ENCODE assay signal across 8 cellular contexts in genomic region chr13:50124536-50125305, GRCh38.
DNase-seq lines count a peak whose midpoint lies in the region; ATAC-seq and TF ChIP-seq lines count a peak whose summit lies in the region.

No MANE protein-coding gene starts in this region.

- peaks cover 2% of the 10 kb centered on the region for H3K27me3 Mint-ChIP-seq in activated B cell treated with CpG ODN at 0.5 μM for 24 hours

- peak; percentile 34 for ATAC-seq in GM21737 (IDR thresholded peaks at IDR 0.05; ENCODE audit: unreplicated experiment)
- ATAC-seq in activated B cell treated with CpG ODN at 0.5 μM for 24 hours (ENCODE audit: low read depth) = peak; percentile 8
- peak; percentile 12 for ATAC-seq in left lobe of liver
- no peak for ATAC-seq in GM21786 (IDR thresholded peaks at IDR 0.05; ENCODE audit: unreplicated experiment)

- no peaks in the 10 kb centered on the region for H3K9me3 Mint-ChIP-seq in activated B cell treated with CpG ODN at 0.5 μM for 24 hours

- peaks cover 16% of the 10 kb centered on the region for H3K36me3 ChIP-seq in KOPT-K1 (ENCODE audit: insufficient read depth, low read length)

- peak; percentile 64 for DNase-seq in EH (ENCODE audit: low read depth)
- no peak for DNase-seq in activated B cell treated with CpG ODN at 0.5 μM for 24 hours
- DNase-seq in cerebellar cortex (ENCODE audit: low spot score) = peak; percentile 44
- peak; percentile 95 for DNase-seq in left lobe of liver (ENCODE audit: low spot score)
- peak; percentile 90 to 96 for DNase-seq in stimulated activated CD4-positive, alpha-beta T cell treated with anti-CD3 and anti-CD28 coated beads, Interleukin-4, amount 100 ng/mL, for 4 hours

- no peak for TF ChIP-seq CTCF in activated B cell treated with CpG ODN at 0.5 μM for 24 hours (IDR thresholded peaks at IDR 0.05)

- H3K4me1 Mint-ChIP-seq in activated B cell treated with CpG ODN at 0.5 μM for 24 hours = peaks cover 67% of the 10 kb centered on the region

- POLR2A ChIA-PET in activated B cell treated with CpG ODN at 0.5 μM for 24 hours (lab: Charles Lee) = interaction anchor here (0.5 to 16.0 kb wide), 73 partner anchors 9 to 804 kb away, joined by 3 to 1044 read pairs (median 8); partner anchors contain the start of genes KPNA3, RNASEH2B, SPRYD7 and TRIM13

- H3K27ac Mint-ChIP-seq in activated B cell treated with CpG ODN at 0.5 μM for 24 hours = peak overlapping the region; percentile 87

- peak overlapping the region; percentile 99 for H3K27ac ChIP-seq in KOPT-K1 (ENCODE audit: low read depth, low read length, poor library complexity, severe bottlenecking)

- H3K4me3 Mint-ChIP-seq in activated B cell treated with CpG ODN at 0.5 μM for 24 hours = peak overlapping the region; percentile 87

- CTCF ChIA-PET in activated B cell treated with CpG ODN at 0.5 μM for 24 hours (lab: Charles Lee) = interaction anchor here (0.8 to 4.3 kb wide), 11 partner anchors 33 to 789 kb away, joined by 3 to 41 read pairs (median 4); partner anchors contain the start of gene TRIM13

- peaks cover 30% of the 10 kb centered on the region for H3K36me3 Mint-ChIP-seq in activated B cell treated with CpG ODN at 0.5 μM for 24 hours (ENCODE audit: low read depth)

- intact Hi-C loops in activated B cell treated with CpG ODN at 0.5 μM for 24 hours (cut with micrococcal nuclease) = loop anchor here (1.0 to 10.0 kb wide), 13 partner anchors 42 to 682 kb away; partner anchors contain the start of genes CAB39L, KPNA3, SETDB2 and SPRYD7

- no peaks in the 10 kb centered on the region for H3K9me3 ChIP-seq in KOPT-K1 (ENCODE audit: insufficient read depth, low read length, poor library complexity, severe bottlenecking)
